ENCODE assay signal across 9 cellular contexts in genomic region chr3:46359748-46360509, GRCh38. TPM values are rescaled to one million over a fixed set of nuclear protein-coding genes. Genes with fewer than 3 reads are reported as not detected.
DNase-seq lines count a peak whose midpoint lies in the region; ATAC-seq, FAIRE-seq and TF ChIP-seq lines count a peak whose summit lies in the region.
"Had no signal": no experiment of that assay in that cellular context is flagged by ENCODE, and none has a peak within 500 bp of the region (broad histone marks: within the 10 kb centered on the region; RNA-seq: fewer than 3 reads in every experiment).

No MANE protein-coding gene starts in this region.

- no peaks in the 10 kb centered on the region for H3K23me2 ChIP-seq in H9 (ENCODE audit: insufficient read length, low read depth, low read length, poor library complexity, severe bottlenecking)

- H2BK20ac ChIP-seq in H9 (ENCODE audit: low read depth, low read length, poor library complexity, severe bottlenecking): no peak overlapping the region

- H3K27ac Mint-ChIP-seq in H9: no peak overlapping the region

- H3K4me1 Mint-ChIP-seq in H9: no peaks in the 10 kb centered on the region

- H2BK15ac ChIP-seq in H9 (ENCODE audit: low read depth, low read length): no peak overlapping the region

- POLR2A ChIA-PET in SK-N-SH (lab: Yijun Ruan, JAX): no interaction called here

- DNase-seq in ELR (ENCODE audit: low read depth) (peak; percentile 40), HCEC 1CT (peak; percentile 50), NCI-H748 (lab: John Stamatoyannopoulos, UW; ENCODE audit: unreplicated experiment) (peak; percentile 94), kidney (no peak), H9 (no peak), SK-N-SH (no peak)

- no peak for FAIRE-seq in kidney (lab: Jason Lieb, UNC)

- H3K18ac ChIP-seq in H9 (ENCODE audit: insufficient read length, low read depth, low read length): no peak overlapping the region

- TF ChIP-seq EP300 in gastroesophageal sphincter (IDR thresholded peaks at IDR 0.05) (no peak), SK-N-SH (IDR thresholded peaks at IDR 0.05; ENCODE audit: borderline replicate concordance in 1 of 2, low read depth in 1 of 2, low read length in 1 of 2) (no peak)

- H3K23ac ChIP-seq in H9 (ENCODE audit: insufficient read length, low read depth, low read length): no peak overlapping the region

- H3K4me3 ChIP-seq in gastroesophageal sphincter: no peak overlapping the region
- no peak overlapping the region for H3K4me3 ChIP-seq in kidney (ENCODE audit: low read length in 2 of 2)
- no peak overlapping the region for H3K4me3 ChIP-seq in SK-N-SH (ENCODE audit: low read depth in 2 of 2, low read length in 1 of 2)

- intact Hi-C loops in kidney (cut with DNase I): no loop called here

- H3K27me3 Mint-ChIP-seq in H9 (ENCODE audit: low read depth): peaks cover 16% of the 10 kb centered on the region

- peaks cover 8% of the 10 kb centered on the region for H3K27me3 ChIP-seq in gastroesophageal sphincter
- no peaks in the 10 kb centered on the region for H3K27me3 ChIP-seq in H9 (ENCODE audit: insufficient read depth, low read length)
- peaks cover 30% of the 10 kb centered on the region; the same call in 1 of the 2 replicates for H3K27me3 ChIP-seq in SK-N-SH (ENCODE audit: insufficient read depth)

- H3K36me3 ChIP-seq in gastroesophageal sphincter (no peaks in the 10 kb centered on the region), kidney (ENCODE audit: control insufficient read depth in 1 of 2, insufficient read depth in 2 of 2, low read length in 2 of 2) (no peaks in the 10 kb centered on the region), SK-N-SH (replicated peaks in 1 of 2; ENCODE audit: control insufficient read depth in 1 of 2, insufficient read depth in 2 of 2, low read length in 1 of 2) (no peaks in the 10 kb centered on the region)

- no peak overlapping the region for H2BK12ac ChIP-seq in H9 (ENCODE audit: insufficient read length, low read depth, low read length)

- no peaks in the 10 kb centered on the region for H3F3A ChIP-seq in SK-N-SH (replicated peaks; ENCODE audit: insufficient read depth)

- no peaks in the 10 kb centered on the region for H4K20me1 ChIP-seq in H9 (ENCODE audit: control insufficient read depth, insufficient read depth, insufficient read length)
- no peaks in the 10 kb centered on the region for H4K20me1 ChIP-seq in SK-N-SH (ENCODE audit: insufficient read depth)

- 23 to 40% methylated on average over 7 to 11 of the region's 11 CpGs for WGBS in gastroesophageal sphincter (ENCODE audit: low coverage in 1 of 2), 2 donors
- no CpG with 5 or more reads among the region's 11 CpGs for WGBS in H9 (ENCODE audit: extremely low coverage, insufficient read length, low lambda C conversion rate)
- WGBS in SK-N-SH (ENCODE audit: low lambda C conversion rate): 6% methylated on average over 11 of the region's 11 CpGs

- H2AFZ ChIP-seq in H9 (ENCODE audit: low read length): no peak overlapping the region
- no peak overlapping the region for H2AFZ ChIP-seq in SK-N-SH (ENCODE audit: low read depth)

- H3K9ac ChIP-seq in kidney (ENCODE audit: low read length in 2 of 2) (no peak overlapping the region), H9 (ENCODE audit: extremely low read depth, insufficient read length, low read length) (no peak overlapping the region), SK-N-SH (no peak overlapping the region)
- H3K9ac ChIP-seq: KMS-11 had no signal

- no peak overlapping the region for H4K5ac ChIP-seq in H9 (ENCODE audit: insufficient read length, low read depth, low read length)

- no peak overlapping the region for H3K4ac ChIP-seq in H9 (ENCODE audit: low read depth, low read length)

- peaks cover 0 to 13% (median 0%) of the 10 kb centered on the region in 3 donors for H3K4me1 ChIP-seq in gastroesophageal sphincter
- no peaks in the 10 kb centered on the region for H3K4me1 ChIP-seq in kidney (ENCODE audit: control insufficient read depth in 1 of 2, insufficient read depth in 1 of 2, low read depth in 1 of 2, low read length in 2 of 2)
- no peaks in the 10 kb centered on the region; the same call in 1 of the 2 replicates for H3K4me1 ChIP-seq in H9 (ENCODE audit: insufficient read depth, low read length)
- no peaks in the 10 kb centered on the region; a peak in 1 of 4 replicates for H3K4me1 ChIP-seq in SK-N-SH (ENCODE audit: control insufficient read depth in 1 of 2, insufficient read depth in 2 of 2, low read depth in 1 of 2, low read length in 1 of 2)

- H3K27ac ChIP-seq in gastroesophageal sphincter (peak overlapping the region in 3 of 4 donors; percentile 18 to 53 (median 38)), kidney (ENCODE audit: low read depth in 2 of 2, low read length in 2 of 2) (no peak overlapping the region), H9 (ENCODE audit: insufficient read length, low read depth, low read length) (no peak overlapping the region), SK-N-SH (ENCODE audit: low read depth in 2 of 2, low read length in 1 of 2) (no peak overlapping the region)
- H3K27ac ChIP-seq: KMS-11 had no signal

- no peaks in the 10 kb centered on the region for H3K79me1 ChIP-seq in H9 (ENCODE audit: insufficient read depth, low read depth, low read length, poor library complexity, severe bottlenecking)

- H3K14ac ChIP-seq in H9 (ENCODE audit: insufficient read depth, low read length): no peak overlapping the region

- no peak overlapping the region for H2BK5ac ChIP-seq in H9 (ENCODE audit: insufficient read length, low read length)

- TF ChIP-seq RAD21 in SK-N-SH (IDR thresholded peaks at IDR 0.05; ENCODE audit: low read length): no peak

- H3K79me2 ChIP-seq in H9 (ENCODE audit: insufficient read depth, low read length): no peaks in the 10 kb centered on the region
- no peaks in the 10 kb centered on the region for H3K79me2 ChIP-seq in SK-N-SH (ENCODE audit: insufficient read depth)

- CTCF ChIA-PET in SK-N-SH (lab: Yijun Ruan, JAX): interaction anchor here (0.7 to 1.0 kb wide), 3 partner anchors 9 to 107 kb away, joined by 3 read pairs; no protein-coding TSS in a partner anchor

- no peaks in the 10 kb centered on the region for H3K9me2 ChIP-seq in SK-N-SH

- H3K9me3 ChIP-seq in gastroesophageal sphincter: no peaks in the 10 kb centered on the region
- no peaks in the 10 kb centered on the region for H3K9me3 ChIP-seq in kidney (ENCODE audit: control insufficient read depth in 1 of 2, low read length in 2 of 2)
- no peaks in the 10 kb centered on the region for H3K9me3 ChIP-seq in H9 (ENCODE audit: control insufficient read depth, low read depth, low read length)
- no peaks in the 10 kb centered on the region for H3K9me3 ChIP-seq in SK-N-SH

- H2BK120ac ChIP-seq in H9 (ENCODE audit: low read depth, low read length, poor library complexity, severe bottlenecking): no peak overlapping the region

- no peak overlapping the region for H3T11ph ChIP-seq in H9 (ENCODE audit: low read length)

- no peak overlapping the region for H3K4me2 ChIP-seq in H9 (ENCODE audit: insufficient read depth, insufficient read length, low read length)
- H3K4me2 ChIP-seq in SK-N-SH: no peak overlapping the region
- H3K4me2 ChIP-seq: KMS-11 had no signal

- H2AK5ac ChIP-seq in H9 (ENCODE audit: insufficient read length, low read length): no peak overlapping the region

- H4K8ac ChIP-seq in H9 (replicated peaks; ENCODE audit: insufficient read length, low read depth, low read length): no peak overlapping the region

- no peak for TF ChIP-seq POLR2A in gastroesophageal sphincter (IDR thresholded peaks at IDR 0.05)

- H3K4me3 Mint-ChIP-seq in H9: no peak overlapping the region

- no peaks in the 10 kb centered on the region for H3K9me3 Mint-ChIP-seq in H9

- no peak overlapping the region for H4K91ac ChIP-seq in H9 (ENCODE audit: insufficient read length, low read depth, low read length)

- ATAC-seq in gastroesophageal sphincter: peak; percentile 71
- no peak for ATAC-seq in GM21737 (IDR thresholded peaks at IDR 0.05; ENCODE audit: unreplicated experiment)

- no peak for TF ChIP-seq CTCF in gastroesophageal sphincter (IDR thresholded peaks at IDR 0.05)
- no peak for TF ChIP-seq CTCF in kidney (IDR thresholded peaks at IDR 0.05; ENCODE audit: borderline replicate concordance, extremely low read depth, insufficient read depth)
- TF ChIP-seq CTCF in H9 (conservative IDR thresholded peaks at IDR 0.05): no peak
- TF ChIP-seq CTCF in SK-N-SH (IDR thresholded peaks at IDR 0.05): no peak

- H3K36me3 Mint-ChIP-seq in H9 (ENCODE audit: insufficient read depth in 1 of 3, low read depth in 3 of 3): no peaks in the 10 kb centered on the region

- H3K56ac ChIP-seq in H9 (ENCODE audit: insufficient read length, low read depth, low read length): no peak overlapping the region

TF ChIP-seq in SK-N-SH, 30 proteins besides CTCF, POLR2A, EP300 and RAD21 (continues in another document):
- TF ChIP-seq GATA2 (CRISPR knock-in tag; IDR thresholded peaks at IDR 0.05) (no peak), POLR2AphosphoS5 (IDR thresholded peaks at IDR 0.05; ENCODE audit: low read depth, low read length) (no peak), TAF1 (IDR thresholded peaks at IDR 0.05; ENCODE audit: borderline replicate concordance, low read depth, low read length) (no peak)

RNA-seq across cellular contexts. Expression of gene CCR2, which starts 6.0 kb away (rescaled TPM):
- total RNA-seq in gastroesophageal sphincter: 1 to 10 TPM in 2 of 4 donors, under 1 TPM in 2; 0.77 to 3.9 (median 1.9) TPM
- 8.1 TPM for total RNA-seq in kidney
- 0.62 TPM for polyA plus RNA-seq in kidney (ENCODE audit: insufficient read depth, low read depth, low replicate concordance)
- not detected in 2 replicates for total RNA-seq in H9 (2021)
- not detected in 2 replicates for polyA plus RNA-seq in SK-N-SH (2012; rRNA removed)
- polyA plus RNA-seq in SK-N-SH (2012; cell fraction: cytosol; rRNA removed): not detected in 2 replicates
- polyA plus RNA-seq in SK-N-SH (2012; cell fraction: nucleus; rRNA removed): not detected in 2 replicates

RNA-seq across cellular contexts. Expression of gene CCR5, which starts 10.8 kb away (rescaled TPM):
- total RNA-seq in gastroesophageal sphincter (1 to 10 TPM in 1 of 4 donors, under 1 TPM in 3; 0.23 to 1.8 (median 0.44) TPM), kidney (4.4 TPM), H9 (2021) (not detected in 2 replicates)
- polyA plus RNA-seq in kidney (ENCODE audit: insufficient read depth, low read depth, low replicate concordance) (0.32 TPM), SK-N-SH (2012; rRNA removed) (not detected in 2 replicates)
- not detected in 2 replicates for polyA plus RNA-seq in SK-N-SH (2012; cell fraction: cytosol; rRNA removed)
- not detected in 2 replicates for polyA plus RNA-seq in SK-N-SH (2012; cell fraction: nucleus; rRNA removed)

RNA-seq across cellular contexts. Expression of gene CCRL2, which starts 47.1 kb away (rescaled TPM):
- 10 to 100 TPM in 1 of 4 donors, 1 to 10 TPM in 1, under 1 TPM in 2; 0.89 to 15.8 (median 1.9) TPM for total RNA-seq in gastroesophageal sphincter
- total RNA-seq in kidney: 2.8 TPM
- 2.1 TPM for polyA plus RNA-seq in kidney (ENCODE audit: insufficient read depth, low read depth, low replicate concordance)
- total RNA-seq in H9 (2021): not detected in 2 replicates
- not detected in 2 replicates for polyA plus RNA-seq in SK-N-SH (2012; rRNA removed)
- polyA plus RNA-seq in SK-N-SH (2012; cell fraction: cytosol; rRNA removed): 0.06 TPM in 1 of 2 replicates, not detected in the other
- 0.08 TPM in 1 of 2 replicates, not detected in the other for polyA plus RNA-seq in SK-N-SH (2012; cell fraction: nucleus; rRNA removed)

Comparison
In these comparisons a context has a peak if more than half of its experiments do, and no peak if none do; other contexts are left out.
1. DNase-seq: peak in ELR (single experiment), HCEC 1CT (single experiment) and NCI-H748 (single experiment); none in kidney (single experiment), H9 (single experiment) and SK-N-SH (single experiment).
2. H3K27ac ChIP-seq: peak in gastroesophageal sphincter (3 of 4); none in kidney (0 of 2), H9 (single experiment) and SK-N-SH (0 of 2).